Comparison of ENCODE assay signal across 8 cellular contexts in the genomic region with DNA sequence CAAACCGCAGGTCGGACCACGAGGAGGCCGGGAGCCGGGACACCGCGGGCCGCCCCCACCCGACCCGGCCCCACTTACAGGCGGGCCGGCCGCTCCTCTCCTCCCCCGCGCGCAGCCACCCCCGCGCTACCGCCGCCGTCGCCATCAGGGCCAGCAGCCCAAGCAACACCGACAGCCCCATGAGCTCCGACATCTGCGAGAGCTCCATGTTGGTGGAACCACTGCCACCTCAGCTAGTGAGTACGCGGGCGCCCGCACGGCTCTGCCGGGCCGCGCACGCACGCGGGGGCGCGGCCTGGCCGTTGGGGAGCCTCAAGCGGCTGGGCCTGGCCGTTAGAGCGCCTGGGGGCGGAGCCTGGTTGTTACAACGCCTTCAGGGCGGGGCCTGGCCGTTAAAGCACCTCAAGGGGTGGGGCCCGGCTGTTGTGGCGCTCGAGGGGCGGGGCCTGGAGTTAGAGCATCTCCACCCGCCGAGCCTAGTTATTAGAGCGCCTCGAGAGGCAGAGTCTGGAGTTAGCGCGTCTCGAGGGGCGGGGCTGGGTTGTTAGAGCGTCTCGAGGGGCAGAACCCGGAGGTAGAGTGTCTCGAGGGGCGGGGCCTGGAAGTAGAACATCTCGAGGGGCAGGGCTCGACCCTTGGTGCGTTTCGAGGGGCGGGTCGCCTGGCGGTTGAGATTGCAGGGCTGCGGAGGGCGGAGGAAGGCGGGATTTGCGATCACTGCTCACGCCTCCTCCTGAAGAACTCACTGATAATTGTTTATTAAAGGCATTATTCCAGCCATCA. TPM values are rescaled to one million over a fixed set of nuclear protein-coding genes. Genes with fewer than 3 reads are reported as not detected.
A peak's percentile ranks its signal among the peaks of the same experiment; 100 is the strongest.
DNase-seq lines count a peak whose midpoint lies in the region; ATAC-seq and TF ChIP-seq lines count a peak whose summit lies in the region.

A gene with protein sequence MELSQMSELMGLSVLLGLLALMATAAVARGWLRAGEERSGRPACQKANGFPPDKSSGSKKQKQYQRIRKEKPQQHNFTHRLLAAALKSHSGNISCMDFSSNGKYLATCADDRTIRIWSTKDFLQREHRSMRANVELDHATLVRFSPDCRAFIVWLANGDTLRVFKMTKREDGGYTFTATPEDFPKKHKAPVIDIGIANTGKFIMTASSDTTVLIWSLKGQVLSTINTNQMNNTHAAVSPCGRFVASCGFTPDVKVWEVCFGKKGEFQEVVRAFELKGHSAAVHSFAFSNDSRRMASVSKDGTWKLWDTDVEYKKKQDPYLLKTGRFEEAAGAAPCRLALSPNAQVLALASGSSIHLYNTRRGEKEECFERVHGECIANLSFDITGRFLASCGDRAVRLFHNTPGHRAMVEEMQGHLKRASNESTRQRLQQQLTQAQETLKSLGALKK (minus strand): TSS at position 238 of the 783 bp plus-strand sequence. CDS start 30 bp downstream, at position 208.

- no peaks in the 10 kb centered on the region for H3F3A ChIP-seq in PC-3 (ENCODE audit: low read length, unreplicated experiment)

- intact Hi-C loops in PC-3 (cut with micrococcal nuclease) = loop anchor here (1.0 kb wide), 1 partner anchor 21 kb away; a partner anchor contains a TSS

- H3K9ac ChIP-seq in PC-3 (ENCODE audit: low read length) = peak within 1 kb of the TSS; percentile 96
- peak within 1 kb of the TSS; percentile 90 to 92 for H3K9ac ChIP-seq in mucosa of rectum (ENCODE audit: low read depth in 1 of 2, low read length in 2 of 2)

- H3K4me1 ChIP-seq in PC-3 (ENCODE audit: insufficient read depth, low read length) = peaks cover 20% of the 10 kb centered on the region
- peaks cover 9 to 11% of the 10 kb centered on the region in 2 donors for H3K4me1 ChIP-seq in mucosa of rectum (ENCODE audit: control insufficient read depth in 2 of 2, insufficient read depth in 2 of 2, low read length in 2 of 2)

- peak within 1 kb of the TSS; percentile 84 for H3K4me3 ChIP-seq in PC-3 (ENCODE audit: low read length)
- peak within 1 kb of the TSS; percentile 83 for H3K4me3 ChIP-seq in epithelial cell of proximal tubule (ENCODE audit: low read depth, low read length)
- peak within 1 kb of the TSS; percentile 91 to 93 for H3K4me3 ChIP-seq in mucosa of rectum (ENCODE audit: low read length in 2 of 2)

- no peaks in the 10 kb centered on the region for H3K9me3 ChIP-seq in PC-3 (ENCODE audit: low read length)
- no peaks in the 10 kb centered on the region for H3K9me3 ChIP-seq in mucosa of rectum (ENCODE audit: control insufficient read depth in 2 of 2, low read length in 2 of 2)

- DNase-seq in DMS53 (lab: John Stamatoyannopoulos, UW) (peak; percentile 100), PC-3 (peak; percentile 99), activated T-cell treated with anti-CD3 and anti-CD28 coated beads for 48 hours (ENCODE audit: low read depth) (peak; percentile 100), epithelial cell of proximal tubule (ENCODE audit: low read depth) (peak; percentile 64)
- DNase-seq in stimulated activated CD8-positive, alpha-beta memory T cell treated with anti-CD3 and anti-CD28 coated beads, Interleukin-4, amount 100 ng/mL, for 48 hours = peak; percentile 99

- BruUV-seq in PC-3 (replicated peaks; lab: Mats Ljungman, UMichigan) = no TSS peak

- H3K27ac ChIP-seq in PC-3 (ENCODE audit: low read length) (peak within 1 kb of the TSS; percentile 47), mucosa of rectum (ENCODE audit: low read depth in 2 of 2, low read length in 2 of 2) (peak within 1 kb of the TSS; percentile 91 to 93)

- POLR2A ChIA-PET in PC-3 (lab: Charles Lee; ENCODE audit: unreplicated experiment) = interaction anchor here (0.6 to 0.9 kb wide), 7 partner anchors 12 to 596 kb away, joined by 4 to 17 read pairs (median 7); a partner anchor contains a TSS

- TF ChIP-seq CTCF in PC-3 (conservative IDR thresholded peaks at IDR 0.05; ENCODE audit: low read depth, low read length) (no peak), epithelial cell of proximal tubule (conservative IDR thresholded peaks at IDR 0.05; ENCODE audit: low read depth, low read length) (no peak)

- peaks cover 28% of the 10 kb centered on the region for H3K79me2 ChIP-seq in PC-3 (ENCODE audit: low read length)

- H3K9me2 ChIP-seq in PC-3 (replicated peaks; ENCODE audit: low read length) = no peaks in the 10 kb centered on the region

- no peak for TF ChIP-seq EP300 in Ishikawa (IDR thresholded peaks at IDR 0.05; ENCODE audit: borderline replicate concordance)

- peak within 1 kb of the TSS; percentile 94 for H2AFZ ChIP-seq in PC-3 (ENCODE audit: low read length)

- peak within 1 kb of the TSS; percentile 89 for H3K4me2 ChIP-seq in PC-3 (ENCODE audit: low read length)

- no peaks in the 10 kb centered on the region for H4K20me1 ChIP-seq in PC-3 (ENCODE audit: low read length)

- H3K36me3 ChIP-seq in PC-3 (ENCODE audit: low read depth, low read length) (peaks cover 10% of the 10 kb centered on the region), mucosa of rectum (ENCODE audit: control insufficient read depth in 2 of 2, insufficient read depth in 2 of 2, low read length in 2 of 2) (peaks cover 10 to 12% of the 10 kb centered on the region in 2 donors)

- H3K27me3 ChIP-seq in PC-3 (ENCODE audit: low read length) = no peaks in the 10 kb centered on the region
- no peaks in the 10 kb centered on the region for H3K27me3 ChIP-seq in mucosa of rectum (ENCODE audit: control insufficient read depth in 2 of 2, insufficient read depth in 2 of 2, low read length in 2 of 2)

- no peak for TF ChIP-seq RAD21 in Ishikawa (IDR thresholded peaks at IDR 0.05; ENCODE audit: low read depth)

- CTCF ChIA-PET in PC-3 (lab: Charles Lee) = no interaction called here

- peak; percentile 84 for ATAC-seq in GM21576 (IDR thresholded peaks at IDR 0.05; ENCODE audit: unreplicated experiment)
- ATAC-seq in PC-3 = peak; percentile 89

TF ChIP-seq in Ishikawa, 13 proteins besides CTCF, POLR2A, EP300 and RAD21:
- TF ChIP-seq, protein P1, sequence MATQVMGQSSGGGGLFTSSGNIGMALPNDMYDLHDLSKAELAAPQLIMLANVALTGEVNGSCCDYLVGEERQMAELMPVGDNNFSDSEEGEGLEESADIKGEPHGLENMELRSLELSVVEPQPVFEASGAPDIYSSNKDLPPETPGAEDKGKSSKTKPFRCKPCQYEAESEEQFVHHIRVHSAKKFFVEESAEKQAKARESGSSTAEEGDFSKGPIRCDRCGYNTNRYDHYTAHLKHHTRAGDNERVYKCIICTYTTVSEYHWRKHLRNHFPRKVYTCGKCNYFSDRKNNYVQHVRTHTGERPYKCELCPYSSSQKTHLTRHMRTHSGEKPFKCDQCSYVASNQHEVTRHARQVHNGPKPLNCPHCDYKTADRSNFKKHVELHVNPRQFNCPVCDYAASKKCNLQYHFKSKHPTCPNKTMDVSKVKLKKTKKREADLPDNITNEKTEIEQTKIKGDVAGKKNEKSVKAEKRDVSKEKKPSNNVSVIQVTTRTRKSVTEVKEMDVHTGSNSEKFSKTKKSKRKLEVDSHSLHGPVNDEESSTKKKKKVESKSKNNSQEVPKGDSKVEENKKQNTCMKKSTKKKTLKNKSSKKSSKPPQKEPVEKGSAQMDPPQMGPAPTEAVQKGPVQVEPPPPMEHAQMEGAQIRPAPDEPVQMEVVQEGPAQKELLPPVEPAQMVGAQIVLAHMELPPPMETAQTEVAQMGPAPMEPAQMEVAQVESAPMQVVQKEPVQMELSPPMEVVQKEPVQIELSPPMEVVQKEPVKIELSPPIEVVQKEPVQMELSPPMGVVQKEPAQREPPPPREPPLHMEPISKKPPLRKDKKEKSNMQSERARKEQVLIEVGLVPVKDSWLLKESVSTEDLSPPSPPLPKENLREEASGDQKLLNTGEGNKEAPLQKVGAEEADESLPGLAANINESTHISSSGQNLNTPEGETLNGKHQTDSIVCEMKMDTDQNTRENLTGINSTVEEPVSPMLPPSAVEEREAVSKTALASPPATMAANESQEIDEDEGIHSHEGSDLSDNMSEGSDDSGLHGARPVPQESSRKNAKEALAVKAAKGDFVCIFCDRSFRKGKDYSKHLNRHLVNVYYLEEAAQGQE (IDR thresholded peaks at IDR 0.05; ENCODE audit: low read depth) = no peak
- TF ChIP-seq CREB1 (IDR thresholded peaks at IDR 0.05; ENCODE audit: low read depth) (0 out of 2 replicates have a peak, but pooled peaks have one; percentile 19), NFIC (IDR thresholded peaks at IDR 0.05) (no peak), YY1 (IDR thresholded peaks at IDR 0.05; ENCODE audit: low read depth) (peak; percentile 79), EGR1 (IDR thresholded peaks at IDR 0.05) (no peak; the same call in 1 of the 2 replicates), ZBTB7A (IDR thresholded peaks at IDR 0.05; ENCODE audit: low read depth) (no peak), TAF1 (IDR thresholded peaks at IDR 0.05; ENCODE audit: low read depth) (peak; percentile 78), TEAD4 (IDR thresholded peaks at IDR 0.05) (no peak)
- TF ChIP-seq, protein P2, sequence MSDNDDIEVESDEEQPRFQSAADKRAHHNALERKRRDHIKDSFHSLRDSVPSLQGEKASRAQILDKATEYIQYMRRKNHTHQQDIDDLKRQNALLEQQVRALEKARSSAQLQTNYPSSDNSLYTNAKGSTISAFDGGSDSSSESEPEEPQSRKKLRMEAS (IDR thresholded peaks at IDR 0.05) = 0 out of 2 replicates have a peak, but pooled peaks have one; percentile 11

RNA-seq across cellular contexts. Expression of the gene that starts here (rescaled TPM):
- total RNA-seq in PC-3 (2014; rRNA removed) (62.8 and 73.0 TPM in 2 replicates), epithelial cell of proximal tubule (29.6 and 56.4 TPM in 2 replicates)

Comparison
In these comparisons a context has a peak if more than half of its experiments do, and no peak if none do; other contexts are left out.
1. Peak in every context shown above with its lines: DNase-seq, ATAC-seq, H3K4me3 ChIP-seq and H3K27ac ChIP-seq.